ENCODE assay signal across 31 cellular contexts in the genomic region with DNA sequence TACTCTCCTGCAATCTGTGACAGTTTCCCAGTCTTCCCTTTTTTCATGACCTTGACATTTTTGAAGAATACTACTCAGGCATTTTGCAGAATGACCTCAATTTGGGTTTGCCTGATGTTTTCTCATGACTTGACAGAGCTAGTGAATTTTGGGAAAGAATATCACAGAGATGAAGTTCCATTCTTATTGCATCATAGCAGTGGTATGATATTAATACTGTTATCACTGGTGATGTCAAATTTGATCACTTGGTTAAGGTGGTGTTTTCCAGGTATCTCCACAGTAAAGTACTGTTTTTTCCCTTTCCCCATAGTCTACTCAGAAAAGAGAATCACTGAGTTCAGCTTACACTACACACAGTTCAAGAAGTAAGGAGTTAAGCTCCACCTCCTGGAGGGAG.
"Had no signal": no experiment of that assay in that cellular context is flagged by ENCODE, and none has a peak within 500 bp of the region (broad histone marks: within the 10 kb centered on the region; RNA-seq: fewer than 3 reads in every experiment).

No MANE protein-coding gene starts in this region.

- H3K4me1 Mint-ChIP-seq: natural killer cell; nephron; neural progenitor cell; stimulated activated memory B cell treated with anti-CD40 and anti-IgM and Interleukin-4, amounts not matched to agents 10 μg/mL and 1 μg/mL and 100 μg/mL, for 72 hours; stimulated activated naive CD8-positive, alpha-beta T cell treated with anti-CD3 and anti-CD28 coated beads, Interleukin-15, amount 100 ng/mL, for 72 hours had no signal

- H3K27ac ChIP-seq: neural progenitor cell, ovary, parathyroid adenoma, psoas muscle, skin epidermis, spleen, suprapubic skin, testis, tibial nerve, upper lobe of left lung, vagina had no signal

- H3K9me3 ChIP-seq: ovary, psoas muscle, suprapubic skin, testis, upper lobe of left lung, vagina had no signal

- H3K9me3 Mint-ChIP-seq: natural killer cell; stimulated activated memory B cell treated with anti-CD40 and anti-IgM and Interleukin-4, amounts not matched to agents 10 μg/mL and 1 μg/mL and 100 μg/mL, for 72 hours; stimulated activated naive CD8-positive, alpha-beta T cell treated with anti-CD3 and anti-CD28 coated beads, Interleukin-15, amount 100 ng/mL, for 72 hours had no signal

- H3K4me3 ChIP-seq: neural progenitor cell, ovary, psoas muscle, skin epidermis, smooth muscle cell, spleen, suprapubic skin, testis, tibial nerve, upper lobe of left lung, vagina had no signal

- H3K27ac Mint-ChIP-seq: natural killer cell; nephron; neural progenitor cell; progenitor cell of endocrine pancreas; stimulated activated memory B cell treated with anti-CD40 and anti-IgM and Interleukin-4, amounts not matched to agents 10 μg/mL and 1 μg/mL and 100 μg/mL, for 72 hours; stimulated activated naive CD8-positive, alpha-beta T cell treated with anti-CD3 and anti-CD28 coated beads, Interleukin-15, amount 100 ng/mL, for 72 hours had no signal

- FAIRE-seq: urothelium cell line had no signal

- H3K36me3 Mint-ChIP-seq: natural killer cell; neural progenitor cell; stimulated activated memory B cell treated with anti-CD40 and anti-IgM and Interleukin-4, amounts not matched to agents 10 μg/mL and 1 μg/mL and 100 μg/mL, for 72 hours had no signal

- DNase-seq: natural killer cell; occipital lobe; ovary; posterior cingulate gyrus; psoas muscle; right cardiac atrium; spleen; stimulated activated CD4-positive, alpha-beta T cell treated with anti-CD3 and anti-CD28 coated beads, Interleukin-12 subunit alpha, Interleukin-12 subunit beta, amount 100 ng/mL, for 4 hours; stimulated activated CD4-positive, alpha-beta T cell treated with anti-CD3 and anti-CD28 coated beads, Interleukin-1b, Interleukin-23, amount 100 ng/mL, for 48 hours; stimulated activated CD4-positive, alpha-beta T cell treated with anti-CD3 and anti-CD28 coated beads, Interleukin-4, amount 100 ng/mL, for 1 hour; stimulated activated CD4-positive, alpha-beta T cell treated with anti-CD3 and anti-CD28 coated beads, Interleukin-4, amount 100 ng/mL, for 4 hours; stimulated activated CD8-positive, alpha-beta memory T cell treated with anti-CD3 and anti-CD28 coated beads, Interleukin-4, amount 100 ng/mL, for 48 hours; stimulated activated naive CD4-positive, alpha-beta T cell; stimulated activated naive CD8-positive, alpha-beta T cell treated with anti-CD3 and anti-CD28 coated beads, Interleukin-15, amount 100 ng/mL, for 72 hours; stimulated activated naive CD8-positive, alpha-beta T cell treated with anti-CD3 and anti-CD28 coated beads, Interleukin-15, Interleukin-2, amounts not matched to agents 100 U/mL and 50 U/mL, for 24 hours; substantia nigra; testis; trophoblast cell; upper lobe of left lung had no signal

- H3K79me2 ChIP-seq: parathyroid adenoma had no signal

- H3K36me3 ChIP-seq: neural progenitor cell, ovary, spleen, suprapubic skin, tibial nerve, upper lobe of left lung, vagina had no signal

- H3K4me1 ChIP-seq: parathyroid adenoma, psoas muscle, spleen, suprapubic skin, testis, tibial nerve, upper lobe of left lung, vagina had no signal

- H3K4me3 Mint-ChIP-seq: natural killer cell; nephron; neural progenitor cell; stimulated activated memory B cell treated with anti-CD40 and anti-IgM and Interleukin-4, amounts not matched to agents 10 μg/mL and 1 μg/mL and 100 μg/mL, for 72 hours; stimulated activated naive CD8-positive, alpha-beta T cell treated with anti-CD3 and anti-CD28 coated beads, Interleukin-15, amount 100 ng/mL, for 72 hours had no signal

- H2AFZ ChIP-seq: neural progenitor cell, parathyroid adenoma had no signal

- H3K9ac ChIP-seq: neural progenitor cell, parathyroid adenoma had no signal

- H3K27me3 ChIP-seq: ovary, suprapubic skin, testis, tibial nerve, upper lobe of left lung, vagina had no signal

- H3K4me2 ChIP-seq: neural progenitor cell, smooth muscle cell had no signal

- ATAC-seq: natural killer cell; psoas muscle; right cardiac atrium; sciatic nerve; stimulated activated memory B cell treated with anti-CD40 and anti-IgM and Interleukin-4, amounts not matched to agents 10 μg/mL and 1 μg/mL and 100 μg/mL, for 72 hours; stimulated activated naive CD8-positive, alpha-beta T cell treated with anti-CD3 and anti-CD28 coated beads, Interleukin-15, amount 100 ng/mL, for 72 hours; stimulated activated naive CD8-positive, alpha-beta T cell treated with anti-CD3 and anti-CD28 coated beads, Interleukin-15, Interleukin-2, amounts not matched to agents 100 U/mL and 50 U/mL, for 24 hours had no signal
